In the genomic region with DNA sequence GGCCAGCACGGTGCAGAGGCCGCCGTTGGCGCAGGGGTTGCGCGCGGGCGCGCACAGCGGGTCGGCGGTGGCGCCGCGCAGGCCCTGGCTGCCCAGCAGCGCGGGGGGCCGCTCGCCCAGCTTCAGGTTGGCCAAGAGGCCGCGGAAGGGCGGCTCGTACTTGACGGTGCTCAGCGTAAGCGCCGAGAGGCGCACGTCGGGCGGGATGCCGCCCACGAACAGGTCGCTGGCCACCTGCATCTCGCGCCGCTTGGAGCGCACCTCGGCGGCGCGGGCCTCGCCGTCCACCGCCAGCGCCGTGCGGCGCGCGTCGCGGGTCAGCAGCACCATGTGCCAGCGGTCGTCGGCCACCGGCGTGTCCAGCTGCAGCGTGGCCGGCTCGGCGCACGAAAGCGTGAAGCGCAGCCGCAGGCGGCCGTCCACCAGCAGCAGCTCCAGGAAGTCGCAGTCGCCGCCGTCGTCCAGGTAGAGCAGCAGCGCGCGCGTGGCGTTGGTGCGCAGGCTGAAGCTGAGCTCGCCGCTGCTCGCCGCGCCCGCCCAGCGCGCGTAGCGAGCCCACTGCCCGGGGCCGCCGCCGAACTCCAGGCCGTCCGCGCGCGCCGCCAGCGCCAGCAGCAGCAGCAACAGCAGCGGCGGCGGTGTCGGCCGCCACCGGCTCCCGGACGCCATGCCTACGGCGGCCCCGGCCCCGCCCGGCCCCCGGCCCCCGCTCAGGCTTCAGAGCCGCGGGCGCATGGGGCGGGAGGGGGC, we compare ENCODE assay signal across 10 cellular contexts. TPM values are rescaled to one million over a fixed set of nuclear protein-coding genes. Genes with fewer than 3 reads are reported as not detected.
A peak's percentile ranks its signal among the peaks of the same experiment; 100 is the strongest.
DNase-seq lines count a peak whose midpoint lies in the region; ATAC-seq and TF ChIP-seq lines count a peak whose summit lies in the region.
"Had no signal": no experiment of that assay in that cellular context is flagged by ENCODE, and none has a peak within 500 bp of the region (broad histone marks: within the 10 kb centered on the region; RNA-seq: fewer than 3 reads in every experiment).

No MANE protein-coding gene starts in this region.

- peak; percentile 41 to 46 for ATAC-seq in activated T-cell treated with anti-CD3 and anti-CD28 coated beads, Interleukin-2, amount 50 U/mL, for 4 hours
- ATAC-seq in activated B cell treated with CpG ODN at 0.5 μM for 24 hours (ENCODE audit: low read depth) (peak; percentile 32), GM18498 (IDR thresholded peaks at IDR 0.05; ENCODE audit: unreplicated experiment) (no peak)

- H3K36me3 Mint-ChIP-seq in activated T-cell treated with anti-CD3 and anti-CD28 coated beads, Interleukin-2, amount 50 U/mL, for 4 hours (ENCODE audit: insufficient read depth), result no peaks in the 10 kb centered on the region
- no peaks in the 10 kb centered on the region for H3K36me3 Mint-ChIP-seq in activated B cell treated with CpG ODN at 0.5 μM for 24 hours (ENCODE audit: low read depth)

- no peak overlapping the region for H3K4me3 Mint-ChIP-seq in activated T-cell treated with anti-CD3 and anti-CD28 coated beads, Interleukin-2, amount 50 U/mL, for 4 hours
- no peak overlapping the region for H3K4me3 Mint-ChIP-seq in activated B cell treated with CpG ODN at 0.5 μM for 24 hours

- TF ChIP-seq POLR2A in testis (IDR thresholded peaks at IDR 0.05), result no peak

- H4K20me1 ChIP-seq in hepatocyte (ENCODE audit: insufficient read depth, poor library complexity, severe bottlenecking), result no peaks in the 10 kb centered on the region

- peaks cover 73% of the 10 kb centered on the region for H3K27me3 Mint-ChIP-seq in activated T-cell treated with anti-CD3 and anti-CD28 coated beads, Interleukin-2, amount 50 U/mL, for 4 hours (ENCODE audit: low read depth)
- peaks cover 72% of the 10 kb centered on the region for H3K27me3 Mint-ChIP-seq in activated B cell treated with CpG ODN at 0.5 μM for 24 hours

- intact Hi-C loops in activated B cell treated with CpG ODN at 0.5 μM for 24 hours (cut with micrococcal nuclease), result no loop called here
- intact Hi-C loops in testis (cut with DNase I; ENCODE audit: low total_unique reads), result no loop called here

- WGBS in hepatocyte (ENCODE audit: low lambda C conversion rate, missing lambda C conversion rate), result 2% methylated on average over 73 of the region's 119 CpGs
- 0 to 2% methylated on average over 13 to 65 of the region's 119 CpGs for WGBS in testis, 2 donors

- peaks cover 13% of the 10 kb centered on the region for H3K4me1 Mint-ChIP-seq in activated T-cell treated with anti-CD3 and anti-CD28 coated beads, Interleukin-2, amount 50 U/mL, for 4 hours (ENCODE audit: low read depth)
- peaks cover 25% of the 10 kb centered on the region for H3K4me1 Mint-ChIP-seq in activated B cell treated with CpG ODN at 0.5 μM for 24 hours

- H3K9me3 ChIP-seq in hepatocyte (ENCODE audit: low read depth) (no peaks in the 10 kb centered on the region), testis (no peaks in the 10 kb centered on the region)
- H3K9me3 ChIP-seq: HAP-1 had no signal

- no peak overlapping the region for H3K27ac Mint-ChIP-seq in activated B cell treated with CpG ODN at 0.5 μM for 24 hours

- H3K27ac ChIP-seq in hepatocyte, result no peak overlapping the region
- H3K27ac ChIP-seq in testis, result no peak overlapping the region

- DNase-seq in activated T-cell treated with anti-CD3 and anti-CD28 coated beads, Interleukin-2, amount 50 U/mL, for 4 hours, result no peak
- no peak for DNase-seq in activated T-cell treated with anti-CD3 and anti-CD28 coated beads, Interleukin-2, amount 50 U/mL, for 1 hour
- DNase-seq in activated B cell treated with CpG ODN at 0.5 μM for 24 hours, result no peak
- peak; percentile 83 for DNase-seq in hepatocyte (ENCODE audit: low spot score)
- DNase-seq in testis, result peak; percentile 60
- no peak for DNase-seq in cerebellum (ENCODE audit: low spot score)
- no peak for DNase-seq in G401 (ENCODE audit: low spot score)
- DNase-seq: stimulated activated CD4-positive, alpha-beta T cell treated with anti-CD3 and anti-CD28 coated beads, Interleukin-12 subunit alpha, Interleukin-12 subunit beta, amount 100 ng/mL, for 4 hours had no signal

- H3K4me1 ChIP-seq in hepatocyte (ENCODE audit: insufficient read depth) (no peaks in the 10 kb centered on the region), testis (no peaks in the 10 kb centered on the region)
- H3K4me1 ChIP-seq: HAP-1 had no signal

- no peak overlapping the region for H2AFZ ChIP-seq in hepatocyte

- CTCF ChIA-PET in activated B cell treated with CpG ODN at 0.5 μM for 24 hours (lab: Charles Lee), result no interaction called here

- peak overlapping the region; percentile 69 for H3K4me2 ChIP-seq in hepatocyte

- H3K36me3 ChIP-seq in hepatocyte (replicated peaks; ENCODE audit: insufficient read depth, low read depth) (no peaks in the 10 kb centered on the region), testis (ENCODE audit: low read depth, missing control alignments) (no peaks in the 10 kb centered on the region)
- H3K36me3 ChIP-seq: HAP-1 had no signal

- in situ Hi-C loops in G401 (cut with HindIII; ENCODE audit: low sequenced_read_pairs), result no loop called here

- no peaks in the 10 kb centered on the region for H3K9me3 Mint-ChIP-seq in activated T-cell treated with anti-CD3 and anti-CD28 coated beads, Interleukin-2, amount 50 U/mL, for 4 hours
- H3K9me3 Mint-ChIP-seq in activated B cell treated with CpG ODN at 0.5 μM for 24 hours, result no peaks in the 10 kb centered on the region

- H3K27me3 ChIP-seq in hepatocyte (peaks cover 88% of the 10 kb centered on the region), testis (no peaks in the 10 kb centered on the region)

- no peaks in the 10 kb centered on the region for H3K79me2 ChIP-seq in hepatocyte

- POLR2A ChIA-PET in activated B cell treated with CpG ODN at 0.5 μM for 24 hours (lab: Charles Lee), result no interaction called here

- no peak for TF ChIP-seq CTCF in activated B cell treated with CpG ODN at 0.5 μM for 24 hours (IDR thresholded peaks at IDR 0.05)
- no peak for TF ChIP-seq CTCF in hepatocyte (IDR thresholded peaks at IDR 0.05; ENCODE audit: poor library complexity)
- TF ChIP-seq CTCF in testis (IDR thresholded peaks at IDR 0.05), result no peak

- H3K9me2 ChIP-seq in hepatocyte (replicated peaks; ENCODE audit: insufficient read depth), result no peaks in the 10 kb centered on the region

- H3K4me3 ChIP-seq in hepatocyte, result no peak overlapping the region
- peak overlapping the region; percentile 40 to 50 for H3K4me3 ChIP-seq in testis
- H3K4me3 ChIP-seq: HAP-1 had no signal

RNA-seq across cellular contexts. Expression of gene NRXN2, which starts 9.8 kb away (rescaled TPM):
- total RNA-seq in activated T-cell treated with anti-CD3 and anti-CD28 coated beads, Interleukin-2, amount 50 U/mL, for 4 hours, result 1 to 10 TPM in 1 of 3 donors, under 1 TPM in 2; 0.16 to 1.0 (median 0.71) TPM
- total RNA-seq in activated B cell treated with CpG ODN at 0.5 μM for 24 hours, result 0.54 and 0.73 TPM in 2 replicates
- 0.28 and 0.83 TPM in 2 replicates for total RNA-seq in hepatocyte
- 1.7 and 2.8 TPM in 2 replicates for polyA plus RNA-seq in hepatocyte
- total RNA-seq in testis, result 10 to 100 TPM; 32.6 to 40.1 TPM
- polyA plus RNA-seq in testis (ENCODE audit: insufficient read depth, low read depth, low replicate concordance), result 46.8 TPM
- 134 TPM for total RNA-seq in cerebellum
- total RNA-seq in G401 (2014; rRNA removed; shearing (Covaris generic)), result 16.7 and 24.1 TPM in 2 replicates

RNA-seq across cellular contexts. Expression of gene RASGRP2, which starts 30.7 kb away (rescaled TPM):
- total RNA-seq in activated T-cell treated with anti-CD3 and anti-CD28 coated beads, Interleukin-2, amount 50 U/mL, for 4 hours, result 1 to 10 TPM; 2.6 to 3.7 (median 2.9) TPM
- total RNA-seq in activated B cell treated with CpG ODN at 0.5 μM for 24 hours (165 and 177 TPM in 2 replicates), hepatocyte (0.24 and 3.2 TPM in 2 replicates), testis (10 to 100 TPM; 24.0 to 26.3 TPM), cerebellum (17.5 TPM)
- polyA plus RNA-seq in hepatocyte (0.10 and 3.6 TPM in 2 replicates), testis (ENCODE audit: insufficient read depth, low read depth, low replicate concordance) (14.4 TPM)
- total RNA-seq in G401 (2014; rRNA removed; shearing (Covaris generic)), result 0.62 and 1.9 TPM in 2 replicates

RNA-seq across cellular contexts. Expression of gene PYGM, which starts 46.6 kb away (rescaled TPM):
- 1 to 10 TPM; 1.7 to 2.7 (median 2.1) TPM for total RNA-seq in activated T-cell treated with anti-CD3 and anti-CD28 coated beads, Interleukin-2, amount 50 U/mL, for 4 hours
- total RNA-seq in activated B cell treated with CpG ODN at 0.5 μM for 24 hours (3.2 and 4.8 TPM in 2 replicates), hepatocyte (1.9 and 2.0 TPM in 2 replicates), testis (10 to 100 TPM; 12.1 to 14.4 TPM), cerebellum (1.1 TPM)
- polyA plus RNA-seq in hepatocyte (4.0 and 5.7 TPM in 2 replicates), testis (ENCODE audit: insufficient read depth, low read depth, low replicate concordance) (14.2 TPM)
- 8.6 and 11.6 TPM in 2 replicates for total RNA-seq in G401 (2014; rRNA removed; shearing (Covaris generic))

Comparison
In these comparisons a context has a peak if more than half of its experiments do, and no peak if none do; other contexts are left out.
1. DNase-seq: peak in hepatocyte (single experiment) and testis (single experiment); none in activated T-cell treated with anti-CD3 and anti-CD28 coated beads, Interleukin-2, amount 50 U/mL, for 4 hours (single experiment), activated T-cell treated with anti-CD3 and anti-CD28 coated beads, Interleukin-2, amount 50 U/mL, for 1 hour (single experiment), activated B cell treated with CpG ODN at 0.5 μM for 24 hours (single experiment), cerebellum (single experiment) and G401 (single experiment).